ENCODE assay signal across 29 cellular contexts in genomic region chr6:15758631-15759215, GRCh38.
"Had no signal": no experiment of that assay in that cellular context is flagged by ENCODE, and none has a peak within 500 bp of the region (broad histone marks: within the 10 kb centered on the region; RNA-seq: fewer than 3 reads in every experiment).

No MANE protein-coding gene starts in this region.

- H3K4me2 ChIP-seq: neural progenitor cell had no signal

- H3K27ac ChIP-seq: neural progenitor cell, neutrophil, pancreas, prostate gland, right atrium auricular region, right lobe of liver, sigmoid colon, suprapubic skin, thoracic aorta, thyroid gland, tibial nerve, upper lobe of left lung, vagina had no signal

- DNase-seq: naive thymus-derived CD4-positive, alpha-beta T cell; natural killer cell; nucleus accumbens; retina; right lobe of liver; sigmoid colon; small intestine; stimulated activated CD4-positive, alpha-beta T cell treated with anti-CD3 and anti-CD28 coated beads, Interleukin-15, amount 100 ng/mL, for 24 hours; stimulated activated CD4-positive, alpha-beta T cell treated with anti-CD3 and anti-CD28 coated beads, Interleukin-2, amount 100 ng/mL, for 24 hours; stimulated activated CD4-positive, alpha-beta T cell treated with anti-CD3 and anti-CD28 coated beads, Interleukin-2, amount 100 ng/mL, for 48 hours; stimulated activated CD4-positive, alpha-beta T cell treated with anti-CD3 and anti-CD28 coated beads, Interleukin-4, amount 100 ng/mL, for 24 hours; stimulated activated CD8-positive, alpha-beta memory T cell treated with anti-CD3 and anti-CD28 coated beads, Interleukin-4, amount 100 ng/mL, for 48 hours; stimulated activated naive CD4-positive, alpha-beta T cell; stimulated activated naive CD8-positive, alpha-beta T cell treated with anti-CD3 and anti-CD28 coated beads, Interleukin-15, amount 100 ng/mL, for 72 hours; stimulated activated naive CD8-positive, alpha-beta T cell treated with anti-CD3 and anti-CD28 coated beads, Interleukin-15, Interleukin-2, amounts not matched to agents 100 U/mL and 50 U/mL, for 24 hours; substantia nigra; thyroid gland; trophoblast cell had no signal

- H3K4me3 ChIP-seq: neural progenitor cell, pancreas, prostate gland, right atrium auricular region, right lobe of liver, sigmoid colon, suprapubic skin, thoracic aorta, thyroid gland, tibial nerve, upper lobe of left lung, vagina had no signal

- H3K9ac ChIP-seq: neural progenitor cell had no signal

- ATAC-seq: naive thymus-derived CD4-positive, alpha-beta T cell; natural killer cell; pancreas; right lobe of liver; stimulated activated memory B cell treated with anti-CD40 and anti-IgM and Interleukin-4, amounts not matched to agents 10 μg/mL and 1 μg/mL and 100 μg/mL, for 72 hours; stimulated activated naive CD8-positive, alpha-beta T cell treated with anti-CD3 and anti-CD28 coated beads, Interleukin-15, amount 100 ng/mL, for 72 hours; stimulated activated naive CD8-positive, alpha-beta T cell treated with anti-CD3 and anti-CD28 coated beads, Interleukin-15, Interleukin-2, amounts not matched to agents 100 U/mL and 50 U/mL, for 24 hours had no signal

- H3K27me3 ChIP-seq: neural progenitor cell, neutrophil, pancreas, right atrium auricular region, right lobe of liver, sigmoid colon, suprapubic skin, thyroid gland, tibial nerve, upper lobe of left lung, vagina had no signal

- H3K4me1 ChIP-seq: prostate gland, right atrium auricular region had no signal

- H3K9me3 ChIP-seq: neutrophil, pancreas, prostate gland, right atrium auricular region, right lobe of liver, sigmoid colon, suprapubic skin, thoracic aorta, thyroid gland, tibial nerve, upper lobe of left lung, vagina had no signal

- H2AFZ ChIP-seq: neural progenitor cell had no signal

- H3K36me3 ChIP-seq: neural progenitor cell, neutrophil, pancreas, prostate gland, right atrium auricular region, right lobe of liver, sigmoid colon, suprapubic skin, thoracic aorta, thyroid gland, tibial nerve, upper lobe of left lung, vagina had no signal
